ENCODE assay signal across 1 cellular context in the genomic region with DNA sequence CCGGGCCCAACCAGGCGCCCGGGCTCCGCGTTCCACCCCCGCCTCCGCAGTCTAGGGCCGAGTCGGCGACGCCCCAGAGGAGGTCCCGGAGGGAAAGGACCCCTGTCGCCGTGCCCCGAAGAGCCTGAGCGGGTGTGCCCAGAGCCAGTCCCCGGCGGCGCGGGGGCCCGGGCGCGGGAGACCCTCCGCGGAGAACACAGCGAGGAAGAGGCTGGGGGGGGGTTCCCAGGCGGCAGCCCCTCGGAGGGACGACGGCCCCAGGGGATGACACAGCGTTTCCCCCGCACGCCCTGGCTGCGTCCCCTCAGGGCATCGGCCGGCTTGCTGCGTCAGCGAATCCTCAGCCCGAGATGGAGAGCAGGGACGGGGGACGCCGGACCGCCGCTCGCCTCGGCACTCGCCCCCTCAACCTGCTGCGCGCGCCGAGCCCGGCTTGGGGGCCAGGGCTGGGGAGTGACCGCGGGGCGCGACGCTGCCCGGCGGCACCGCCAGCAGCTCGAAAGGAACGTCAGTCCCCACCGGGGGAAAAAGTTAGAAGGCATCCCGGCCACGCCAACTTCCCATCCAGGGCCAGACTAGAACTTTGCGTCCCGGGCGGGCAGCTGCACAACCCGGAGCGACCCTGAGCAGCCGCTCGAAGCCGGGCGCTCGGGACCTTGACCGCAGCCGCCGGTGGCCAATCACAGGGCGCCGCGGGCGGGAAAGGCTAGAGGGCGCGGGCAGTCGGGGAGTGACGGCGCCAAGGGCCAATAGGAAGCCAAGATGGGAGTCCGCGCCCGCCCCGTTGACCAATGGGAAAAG.
TF ChIP-seq lines count a peak whose summit lies in the region.

No MANE protein-coding gene starts in this region.

TF ChIP-seq in HepG2, 621 proteins besides CTCF, POLR2A, EP300 and RAD21 (continues in another document):
- no peak for TF ChIP-seq ZNF382 (CRISPR knock-in tag; IDR thresholded peaks at IDR 0.05; ENCODE audit: borderline replicate concordance)
- peak; percentile 81; the same call in 1 of the 2 replicates for TF ChIP-seq REXO4 (CRISPR knock-in tag; IDR thresholded peaks at IDR 0.05; ENCODE audit: borderline replicate concordance)
- TF ChIP-seq, protein P1, sequence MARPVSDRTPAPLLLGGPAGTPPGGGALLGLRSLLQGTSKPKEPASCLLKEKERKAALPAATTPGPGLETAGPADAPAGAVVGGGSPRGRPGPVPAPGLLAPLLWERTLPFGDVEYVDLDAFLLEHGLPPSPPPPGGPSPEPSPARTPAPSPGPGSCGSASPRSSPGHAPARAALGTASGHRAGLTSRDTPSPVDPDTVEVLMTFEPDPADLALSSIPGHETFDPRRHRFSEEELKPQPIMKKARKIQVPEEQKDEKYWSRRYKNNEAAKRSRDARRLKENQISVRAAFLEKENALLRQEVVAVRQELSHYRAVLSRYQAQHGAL (CRISPR knock-in tag; IDR thresholded peaks at IDR 0.05; ENCODE audit: not compliant biosample characterization): peak; percentile 22
- no peak for TF ChIP-seq HMGA1 (CRISPR knock-in tag; conservative IDR thresholded peaks at IDR 0.05)
- TF ChIP-seq ZNF614 (CRISPR knock-in tag; IDR thresholded peaks at IDR 0.05; ENCODE audit: borderline replicate concordance): no peak
- TF ChIP-seq, protein P2, sequence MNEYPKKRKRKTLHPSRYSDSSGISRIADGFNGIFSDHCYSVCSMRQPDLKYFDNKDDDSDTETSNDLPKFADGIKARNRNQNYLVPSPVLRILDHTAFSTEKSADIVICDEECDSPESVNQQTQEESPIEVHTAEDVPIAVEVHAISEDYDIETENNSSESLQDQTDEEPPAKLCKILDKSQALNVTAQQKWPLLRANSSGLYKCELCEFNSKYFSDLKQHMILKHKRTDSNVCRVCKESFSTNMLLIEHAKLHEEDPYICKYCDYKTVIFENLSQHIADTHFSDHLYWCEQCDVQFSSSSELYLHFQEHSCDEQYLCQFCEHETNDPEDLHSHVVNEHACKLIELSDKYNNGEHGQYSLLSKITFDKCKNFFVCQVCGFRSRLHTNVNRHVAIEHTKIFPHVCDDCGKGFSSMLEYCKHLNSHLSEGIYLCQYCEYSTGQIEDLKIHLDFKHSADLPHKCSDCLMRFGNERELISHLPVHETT (CRISPR knock-in tag; conservative IDR thresholded peaks at IDR 0.05): no peak
- TF ChIP-seq, protein P3, sequence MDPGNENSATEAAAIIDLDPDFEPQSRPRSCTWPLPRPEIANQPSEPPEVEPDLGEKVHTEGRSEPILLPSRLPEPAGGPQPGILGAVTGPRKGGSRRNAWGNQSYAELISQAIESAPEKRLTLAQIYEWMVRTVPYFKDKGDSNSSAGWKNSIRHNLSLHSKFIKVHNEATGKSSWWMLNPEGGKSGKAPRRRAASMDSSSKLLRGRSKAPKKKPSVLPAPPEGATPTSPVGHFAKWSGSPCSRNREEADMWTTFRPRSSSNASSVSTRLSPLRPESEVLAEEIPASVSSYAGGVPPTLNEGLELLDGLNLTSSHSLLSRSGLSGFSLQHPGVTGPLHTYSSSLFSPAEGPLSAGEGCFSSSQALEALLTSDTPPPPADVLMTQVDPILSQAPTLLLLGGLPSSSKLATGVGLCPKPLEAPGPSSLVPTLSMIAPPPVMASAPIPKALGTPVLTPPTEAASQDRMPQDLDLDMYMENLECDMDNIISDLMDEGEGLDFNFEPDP (CRISPR knock-in tag; conservative IDR thresholded peaks at IDR 0.05): no peak
- TF ChIP-seq, protein P4, sequence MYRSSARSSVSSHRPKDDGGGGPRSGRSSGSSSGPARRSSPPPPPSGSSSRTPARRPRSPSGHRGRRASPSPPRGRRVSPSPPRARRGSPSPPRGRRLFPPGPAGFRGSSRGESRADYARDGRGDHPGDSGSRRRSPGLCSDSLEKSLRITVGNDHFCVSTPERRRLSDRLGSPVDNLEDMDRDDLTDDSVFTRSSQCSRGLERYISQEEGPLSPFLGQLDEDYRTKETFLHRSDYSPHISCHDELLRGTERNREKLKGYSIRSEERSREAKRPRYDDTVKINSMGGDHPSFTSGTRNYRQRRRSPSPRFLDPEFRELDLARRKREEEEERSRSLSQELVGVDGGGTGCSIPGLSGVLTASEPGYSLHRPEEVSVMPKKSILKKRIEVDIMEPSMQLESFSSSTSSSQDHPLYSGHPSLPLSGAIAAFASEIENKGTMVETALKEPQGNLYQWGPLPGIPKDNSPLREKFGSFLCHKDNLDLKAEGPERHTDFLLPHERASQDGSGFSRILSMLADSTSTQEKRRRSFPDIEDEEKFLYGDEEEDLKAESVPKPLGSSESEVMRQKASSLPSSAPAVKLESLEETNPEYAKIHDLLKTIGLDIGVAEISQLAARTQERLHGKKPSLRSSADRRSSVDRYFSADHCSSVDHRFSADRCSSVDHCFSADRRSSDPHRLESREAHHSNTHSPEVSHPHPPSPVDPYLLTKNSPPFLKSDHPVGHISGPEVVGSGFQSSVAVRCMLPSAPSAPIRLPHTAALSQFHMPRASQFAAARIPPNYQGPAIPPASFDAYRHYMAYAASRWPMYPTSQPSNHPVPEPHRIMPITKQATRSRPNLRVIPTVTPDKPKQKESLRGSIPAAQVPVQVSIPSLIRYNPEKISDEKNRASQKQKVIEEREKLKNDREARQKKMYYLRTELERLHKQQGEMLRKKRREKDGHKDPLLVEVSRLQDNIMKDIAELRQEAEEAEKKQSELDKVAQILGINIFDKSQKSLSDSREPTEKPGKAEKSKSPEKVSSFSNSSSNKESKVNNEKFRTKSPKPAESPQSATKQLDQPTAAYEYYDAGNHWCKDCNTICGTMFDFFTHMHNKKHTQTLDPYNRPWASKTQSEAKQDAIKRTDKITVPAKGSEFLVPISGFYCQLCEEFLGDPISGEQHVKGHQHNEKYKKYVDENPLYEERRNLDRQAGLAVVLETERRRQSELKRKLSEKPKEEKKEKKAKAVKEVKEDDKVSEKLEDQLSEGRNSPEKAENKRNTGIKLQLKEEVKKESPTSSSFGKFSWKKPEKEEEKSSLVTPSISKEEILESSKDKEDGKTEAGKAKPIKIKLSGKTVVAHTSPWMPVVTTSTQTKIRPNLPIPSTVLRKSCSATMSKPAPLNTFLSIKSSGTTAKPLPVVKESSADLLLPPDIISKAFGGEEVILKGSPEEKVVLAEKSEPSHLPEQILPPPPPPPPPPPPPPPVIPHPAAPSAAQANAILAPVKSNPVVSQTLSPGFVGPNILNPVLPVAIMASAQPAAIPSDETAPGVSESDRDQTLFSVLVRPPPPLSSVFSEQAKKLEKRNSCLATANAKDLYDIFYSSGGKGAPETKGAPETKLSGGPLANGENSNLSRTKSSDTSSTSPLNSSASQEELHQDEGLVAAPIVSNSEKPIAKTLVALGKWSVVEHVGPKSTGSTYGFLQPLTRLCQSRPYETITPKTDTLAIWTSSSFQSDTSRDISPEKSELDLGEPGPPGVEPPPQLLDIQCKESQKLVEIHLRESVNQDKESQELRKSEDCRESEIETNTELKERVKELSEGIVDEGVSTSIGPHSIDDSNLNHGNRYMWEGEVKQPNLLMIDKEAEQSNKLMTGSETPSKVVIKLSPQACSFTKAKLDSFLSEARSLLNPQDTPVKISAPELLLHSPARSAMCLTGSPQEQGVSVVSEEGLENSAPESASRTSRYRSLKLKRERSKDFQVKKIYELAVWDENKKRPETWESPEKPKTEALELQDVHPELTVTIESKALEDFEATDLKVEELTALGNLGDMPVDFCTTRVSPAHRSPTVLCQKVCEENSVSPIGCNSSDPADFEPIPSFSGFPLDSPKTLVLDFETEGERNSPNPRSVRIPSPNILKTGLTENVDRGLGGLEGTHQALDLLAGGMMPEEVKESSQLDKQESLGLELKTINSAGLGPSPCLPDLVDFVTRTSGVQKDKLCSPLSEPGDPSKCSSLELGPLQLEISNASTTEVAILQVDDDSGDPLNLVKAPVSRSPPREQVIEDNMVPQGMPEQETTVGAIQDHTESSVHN (CRISPR knock-in tag; IDR thresholded peaks at IDR 0.05): no peak; the same call in 1 of the 2 replicates
- peak; percentile 91 to 93 for TF ChIP-seq MAFK (conservative IDR thresholded peaks at IDR 0.05 in 1 of 2, IDR thresholded peaks at IDR 0.05 in 1 of 2; ENCODE audit: low read length in 2 of 2)
- TF ChIP-seq ZNF703 (CRISPR knock-in tag; IDR thresholded peaks at IDR 0.05; ENCODE audit: borderline replicate concordance): peak; percentile 6; the same call in 1 of the 2 replicates
- TF ChIP-seq, protein P5, sequence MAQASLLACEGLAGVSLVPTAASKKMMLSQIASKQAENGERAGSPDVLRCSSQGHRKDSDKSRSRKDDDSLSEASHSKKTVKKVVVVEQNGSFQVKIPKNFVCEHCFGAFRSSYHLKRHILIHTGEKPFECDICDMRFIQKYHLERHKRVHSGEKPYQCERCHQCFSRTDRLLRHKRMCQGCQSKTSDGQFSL (CRISPR knock-in tag; IDR thresholded peaks at IDR 0.05): no peak; the same call in 1 of the 2 replicates
- TF ChIP-seq, protein P6, sequence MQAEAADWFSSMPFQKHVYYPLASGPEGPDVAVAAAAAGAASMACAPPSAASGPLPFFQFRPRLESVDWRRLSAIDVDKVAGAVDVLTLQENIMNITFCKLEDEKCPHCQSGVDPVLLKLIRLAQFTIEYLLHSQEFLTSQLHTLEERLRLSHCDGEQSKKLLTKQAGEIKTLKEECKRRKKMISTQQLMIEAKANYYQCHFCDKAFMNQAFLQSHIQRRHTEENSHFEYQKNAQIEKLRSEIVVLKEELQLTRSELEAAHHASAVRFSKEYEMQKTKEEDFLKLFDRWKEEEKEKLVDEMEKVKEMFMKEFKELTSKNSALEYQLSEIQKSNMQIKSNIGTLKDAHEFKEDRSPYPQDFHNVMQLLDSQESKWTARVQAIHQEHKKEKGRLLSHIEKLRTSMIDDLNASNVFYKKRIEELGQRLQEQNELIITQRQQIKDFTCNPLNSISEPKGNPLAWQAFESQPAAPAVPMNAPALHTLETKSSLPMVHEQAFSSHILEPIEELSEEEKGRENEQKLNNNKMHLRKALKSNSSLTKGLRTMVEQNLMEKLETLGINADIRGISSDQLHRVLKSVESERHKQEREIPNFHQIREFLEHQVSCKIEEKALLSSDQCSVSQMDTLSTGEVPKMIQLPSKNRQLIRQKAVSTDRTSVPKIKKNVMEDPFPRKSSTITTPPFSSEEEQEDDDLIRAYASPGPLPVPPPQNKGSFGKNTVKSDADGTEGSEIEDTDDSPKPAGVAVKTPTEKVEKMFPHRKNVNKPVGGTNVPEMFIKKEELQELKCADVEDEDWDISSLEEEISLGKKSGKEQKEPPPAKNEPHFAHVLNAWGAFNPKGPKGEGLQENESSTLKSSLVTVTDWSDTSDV (CRISPR knock-in tag; IDR thresholded peaks at IDR 0.05): peak; percentile 92; the same call in 1 of the 2 replicates
- no peak for TF ChIP-seq ZNF484 (CRISPR knock-in tag; IDR thresholded peaks at IDR 0.05; ENCODE audit: borderline replicate concordance, low read depth)
- 0 out of 2 replicates have a peak, but pooled peaks have one; percentile 12 for TF ChIP-seq GATAD2A (CRISPR knock-in tag; IDR thresholded peaks at IDR 0.05)
- TF ChIP-seq, protein P7, sequence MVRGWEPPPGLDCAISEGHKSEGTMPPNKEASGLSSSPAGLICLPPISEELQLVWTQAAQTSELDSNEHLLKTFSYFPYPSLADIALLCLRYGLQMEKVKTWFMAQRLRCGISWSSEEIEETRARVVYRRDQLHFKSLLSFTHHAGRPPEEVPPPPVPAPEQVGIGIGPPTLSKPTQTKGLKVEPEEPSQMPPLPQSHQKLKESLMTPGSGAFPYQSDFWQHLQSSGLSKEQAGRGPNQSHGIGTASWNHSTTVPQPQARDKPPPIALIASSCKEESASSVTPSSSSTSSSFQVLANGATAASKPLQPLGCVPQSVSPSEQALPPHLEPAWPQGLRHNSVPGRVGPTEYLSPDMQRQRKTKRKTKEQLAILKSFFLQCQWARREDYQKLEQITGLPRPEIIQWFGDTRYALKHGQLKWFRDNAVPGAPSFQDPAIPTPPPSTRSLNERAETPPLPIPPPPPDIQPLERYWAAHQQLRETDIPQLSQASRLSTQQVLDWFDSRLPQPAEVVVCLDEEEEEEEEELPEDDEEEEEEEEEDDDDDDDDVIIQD (CRISPR knock-in tag; IDR thresholded peaks at IDR 0.05; ENCODE audit: low read depth): no peak
- TF ChIP-seq, protein P8, sequence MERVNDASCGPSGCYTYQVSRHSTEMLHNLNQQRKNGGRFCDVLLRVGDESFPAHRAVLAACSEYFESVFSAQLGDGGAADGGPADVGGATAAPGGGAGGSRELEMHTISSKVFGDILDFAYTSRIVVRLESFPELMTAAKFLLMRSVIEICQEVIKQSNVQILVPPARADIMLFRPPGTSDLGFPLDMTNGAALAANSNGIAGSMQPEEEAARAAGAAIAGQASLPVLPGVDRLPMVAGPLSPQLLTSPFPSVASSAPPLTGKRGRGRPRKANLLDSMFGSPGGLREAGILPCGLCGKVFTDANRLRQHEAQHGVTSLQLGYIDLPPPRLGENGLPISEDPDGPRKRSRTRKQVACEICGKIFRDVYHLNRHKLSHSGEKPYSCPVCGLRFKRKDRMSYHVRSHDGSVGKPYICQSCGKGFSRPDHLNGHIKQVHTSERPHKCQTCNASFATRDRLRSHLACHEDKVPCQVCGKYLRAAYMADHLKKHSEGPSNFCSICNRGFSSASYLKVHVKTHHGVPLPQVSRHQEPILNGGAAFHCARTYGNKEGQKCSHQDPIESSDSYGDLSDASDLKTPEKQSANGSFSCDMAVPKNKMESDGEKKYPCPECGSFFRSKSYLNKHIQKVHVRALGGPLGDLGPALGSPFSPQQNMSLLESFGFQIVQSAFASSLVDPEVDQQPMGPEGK (CRISPR knock-in tag; IDR thresholded peaks at IDR 0.05): no peak
- peak; percentile 93; the same call in 1 of the 2 replicates for TF ChIP-seq CCDC6 (CRISPR knock-in tag; IDR thresholded peaks at IDR 0.05)
- no peak for TF ChIP-seq ZNF615 (CRISPR knock-in tag; IDR thresholded peaks at IDR 0.05; ENCODE audit: borderline replicate concordance)
- TF ChIP-seq ZNF24 (IDR thresholded peaks at IDR 0.05): no peak
- TF ChIP-seq ZNF205 (CRISPR knock-in tag; IDR thresholded peaks at IDR 0.05): peak; percentile 7; the same call in 1 of the 2 replicates
- peak; percentile 70; the same call in 1 of the 2 replicates for TF ChIP-seq ZNF768 (CRISPR knock-in tag; IDR thresholded peaks at IDR 0.05)
- TF ChIP-seq, protein P9, sequence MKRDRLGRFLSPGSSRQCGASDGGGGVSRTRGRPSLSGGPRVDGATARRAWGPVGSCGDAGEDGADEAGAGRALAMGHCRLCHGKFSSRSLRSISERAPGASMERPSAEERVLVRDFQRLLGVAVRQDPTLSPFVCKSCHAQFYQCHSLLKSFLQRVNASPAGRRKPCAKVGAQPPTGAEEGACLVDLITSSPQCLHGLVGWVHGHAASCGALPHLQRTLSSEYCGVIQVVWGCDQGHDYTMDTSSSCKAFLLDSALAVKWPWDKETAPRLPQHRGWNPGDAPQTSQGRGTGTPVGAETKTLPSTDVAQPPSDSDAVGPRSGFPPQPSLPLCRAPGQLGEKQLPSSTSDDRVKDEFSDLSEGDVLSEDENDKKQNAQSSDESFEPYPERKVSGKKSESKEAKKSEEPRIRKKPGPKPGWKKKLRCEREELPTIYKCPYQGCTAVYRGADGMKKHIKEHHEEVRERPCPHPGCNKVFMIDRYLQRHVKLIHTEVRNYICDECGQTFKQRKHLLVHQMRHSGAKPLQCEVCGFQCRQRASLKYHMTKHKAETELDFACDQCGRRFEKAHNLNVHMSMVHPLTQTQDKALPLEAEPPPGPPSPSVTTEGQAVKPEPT (CRISPR knock-in tag; IDR thresholded peaks at IDR 0.05; ENCODE audit: low read depth): no peak
- 0 out of 2 replicates have a peak, but pooled peaks have one; percentile 49 for TF ChIP-seq GFI1 (CRISPR knock-in tag; IDR thresholded peaks at IDR 0.05; ENCODE audit: borderline replicate concordance)
- TF ChIP-seq HCFC1 (IDR thresholded peaks at IDR 0.05; ENCODE audit: low read depth, low read length): no peak; the same call in 1 of the 2 replicates
- TF ChIP-seq PITX1 (CRISPR knock-in tag; IDR thresholded peaks at IDR 0.05): no peak
- TF ChIP-seq RBAK (CRISPR knock-in tag; IDR thresholded peaks at IDR 0.05): no peak
- no peak for TF ChIP-seq RFX3 (CRISPR knock-in tag; IDR thresholded peaks at IDR 0.05)
- TF ChIP-seq FOXA3 (CRISPR knock-in tag; IDR thresholded peaks at IDR 0.05): no peak; the same call in 1 of the 2 replicates
- TF ChIP-seq ZNF839 (CRISPR knock-in tag; IDR thresholded peaks at IDR 0.05; ENCODE audit: borderline replicate concordance): no peak; the same call in 1 of the 2 replicates
- 0 out of 2 replicates have a peak, but pooled peaks have one; percentile 47 for TF ChIP-seq ZNF775 (CRISPR knock-in tag; IDR thresholded peaks at IDR 0.05; ENCODE audit: borderline replicate concordance)
